11 cellular contexts compared by ENCODE assay signal in genomic region chr3:157763644-157764043, GRCh38.
"Had no signal": no experiment of that assay in that cellular context is flagged by ENCODE, and none has a peak within 500 bp of the region (broad histone marks: within the 10 kb centered on the region; RNA-seq: fewer than 3 reads in every experiment).

No MANE protein-coding gene starts in this region.

- H3K9ac ChIP-seq: GM23248 had no signal

- DNase-seq: GM23248, GOT3, H7, H9, HCEC 1CT, HFFc6 had no signal

- ATAC-seq: GM23338, HCT116 had no signal

- FAIRE-seq: H1, H54 had no signal

- H3K4me3 ChIP-seq: GM23248, GM23338, HAP-1 had no signal

- H2AFZ ChIP-seq: GM23248, GM23338 had no signal

- H3K4me2 ChIP-seq: GM23338 had no signal

- H3K27ac ChIP-seq: GM23248 had no signal

- H3K4me1 ChIP-seq: HAP-1 had no signal

- H3K36me3 ChIP-seq: HAP-1 had no signal

- H3K9me3 ChIP-seq: HAP-1 had no signal
